In the genomic region with DNA sequence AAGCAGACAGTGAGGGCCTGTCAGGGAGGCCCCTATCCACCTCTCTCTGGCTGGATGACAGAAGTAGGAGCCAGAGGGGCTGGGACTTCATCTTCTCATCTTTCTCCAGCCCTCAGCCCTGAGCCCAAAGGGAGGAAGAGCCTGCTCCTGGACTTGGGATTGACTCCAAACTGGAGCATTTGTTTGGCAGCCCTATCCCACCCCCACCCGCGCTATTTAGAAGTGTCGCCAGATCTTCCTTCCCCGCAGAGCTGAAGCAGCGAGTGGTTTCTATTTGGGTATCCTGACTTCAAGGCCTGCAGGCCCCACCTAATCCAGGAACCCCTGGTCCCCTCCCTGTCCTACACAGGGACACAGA, we compare ENCODE assay signal across 15 cellular contexts. TPM values are rescaled to one million over a fixed set of nuclear protein-coding genes. Genes with fewer than 3 reads are reported as not detected.
DNase-seq lines count a peak whose midpoint lies in the region; ATAC-seq, FAIRE-seq and TF ChIP-seq lines count a peak whose summit lies in the region.
"Had no signal": no experiment of that assay in that cellular context is flagged by ENCODE, and none has a peak within 500 bp of the region (broad histone marks: within the 10 kb centered on the region; RNA-seq: fewer than 3 reads in every experiment).

No MANE protein-coding gene starts in this region.

- peaks cover 0 to 1% of the 10 kb centered on the region in 2 experiments for H4K20me1 ChIP-seq in H1 (replicated peaks in 1 of 2; ENCODE audit: control insufficient read depth in 1 of 2, insufficient read depth in 2 of 2, low read length in 2 of 2)

- no peak overlapping the region for H3K4me3 Mint-ChIP-seq in Calu3 (ENCODE audit: low read depth, unreplicated experiment)
- H3K4me3 Mint-ChIP-seq: T-helper 17 cell had no signal

- intact Hi-C loops in lower lobe of right lung (cut with DNase I) (no loop called here), stomach (cut with DNase I; ENCODE audit: low total_unique reads) (no loop called here), Calu3 (cut with micrococcal nuclease; ENCODE audit: unreplicated experiment) (no loop called here)

- no peak overlapping the region for H3K23ac ChIP-seq in H1 (ENCODE audit: insufficient read length)

- peak overlapping the region; percentile 10 for H2BK12ac ChIP-seq in H1 (ENCODE audit: low read depth, low read length)

- no peak overlapping the region for H3K27ac Mint-ChIP-seq in Calu3 (ENCODE audit: unreplicated experiment)
- H3K27ac Mint-ChIP-seq: T-helper 17 cell had no signal

- no peaks in the 10 kb centered on the region for H3K27me3 ChIP-seq in HUES6 (ENCODE audit: control insufficient read depth, insufficient read depth, low read length)
- no peaks in the 10 kb centered on the region for H3K27me3 ChIP-seq in H1 (replicated peaks in 1 of 4; ENCODE audit: control insufficient read depth in 3 of 4, extremely low read depth in 1 of 4, insufficient read depth in 3 of 4, low read length in 3 of 4)
- H3K27me3 ChIP-seq in lower lobe of right lung (ENCODE audit: low read depth) = no peaks in the 10 kb centered on the region
- peaks cover 0 to 22% (median 0%) of the 10 kb centered on the region in 3 donors for H3K27me3 ChIP-seq in stomach
- H3K27me3 ChIP-seq: BE2C had no signal

- H4K5ac ChIP-seq in H1 (ENCODE audit: insufficient read length, low read depth, low read length) = no peak overlapping the region

- POLR2A ChIA-PET in H1 (lab: Charles Lee; ENCODE audit: partially characterized antibody) = interaction anchor here (1.0 to 12.0 kb wide), 10 partner anchors 8 to 88 kb away, joined by 3 to 419 read pairs (median 4); partner anchors contain the start of genes NES and TTC24

- TF ChIP-seq CTCF in H1 (IDR thresholded peaks at IDR 0.05; ENCODE audit: control extremely low read depth in 1 of 3, insufficient read depth in 1 of 3, low read depth in 1 of 3, low read length in 3 of 3) (no peak), lower lobe of right lung (IDR thresholded peaks at IDR 0.05) (no peak), stomach (IDR thresholded peaks at IDR 0.05) (no peak), Calu3 (IDR thresholded peaks at IDR 0.05; ENCODE audit: unreplicated experiment) (no peak)

- H3K9me3 ChIP-seq in HUES6 (ENCODE audit: control insufficient read depth, insufficient read depth, low read depth, low read length) (no peaks in the 10 kb centered on the region), H1 (ENCODE audit: insufficient read depth in 2 of 2, low read depth in 1 of 2, low read length in 1 of 2) (no peaks in the 10 kb centered on the region), lower lobe of right lung (no peaks in the 10 kb centered on the region), stomach (no peaks in the 10 kb centered on the region)
- H3K9me3 ChIP-seq: BE2C had no signal

- H3K9ac ChIP-seq in HUES6 (ENCODE audit: low read length) (peak overlapping the region; percentile 80), H1 (replicated peaks in 1 of 4; ENCODE audit: extremely low read depth in 1 of 4, low read depth in 3 of 4, low read length in 3 of 4) (no peak overlapping the region)

- no peak for FAIRE-seq in H1 (lab: Jason Lieb, UNC)

- DNase-seq in H1 (ENCODE audit: low read depth in 1 of 2, low spot score in 2 of 2) = no peak
- no peak for DNase-seq in lower lobe of right lung
- no peak for DNase-seq in stomach
- DNase-seq in Calu3 = no peak
- no peak for DNase-seq in stimulated activated CD4-positive, alpha-beta T cell treated with anti-CD3 and anti-CD28 coated beads, Interleukin-4, amount 100 ng/mL, for 1 hour
- no peak for DNase-seq in NOMO-1 treated with DMSO at 0.1 percent for 48 hours (lab: John Stamatoyannopoulos, UW; ENCODE audit: unreplicated experiment)
- DNase-seq: activated CD8-positive, alpha-beta memory T cell treated with anti-CD3 and anti-CD28 coated beads, Interleukin-2, amount 50 U/mL, for 48 hours; BE2C; midbrain; NCI-H748 treated with DMSO at 0.1 percent for 48 hours; T-helper 17 cell had no signal

- no peak for TF ChIP-seq POLR2A in H1 (IDR thresholded peaks at IDR 0.05; ENCODE audit: control extremely low read depth in 1 of 2, low read depth in 2 of 2, low read length in 2 of 2)
- TF ChIP-seq POLR2A in stomach (IDR thresholded peaks at IDR 0.05) = no peak
- TF ChIP-seq POLR2A in GM18505 (IDR thresholded peaks at IDR 0.05; ENCODE audit: borderline replicate concordance, extremely low read depth, insufficient read depth, insufficient read length) = no peak

- ATAC-seq in lower lobe of right lung (no peak), GM18505 (IDR thresholded peaks at IDR 0.05; ENCODE audit: unreplicated experiment) (no peak)
- ATAC-seq: HCT116, T-helper 17 cell had no signal

- TF ChIP-seq EP300 in H1 (IDR thresholded peaks at IDR 0.05; ENCODE audit: borderline replicate concordance in 1 of 2, low read depth in 2 of 2, low read length in 2 of 2) = no peak
- no peak for TF ChIP-seq EP300 in stomach (IDR thresholded peaks at IDR 0.05)

- peak overlapping the region; percentile 41; the same call in 1 of the 2 replicates for H3K27ac ChIP-seq in HUES6 (ENCODE audit: low read depth, low read length)
- H3K27ac ChIP-seq in H1 (ENCODE audit: low read depth, low read length) = no peak overlapping the region
- H3K27ac ChIP-seq in lower lobe of right lung = peak overlapping the region; percentile 72
- peak overlapping the region; percentile 9 to 88 (median 74) for H3K27ac ChIP-seq in stomach

- H3K4me1 Mint-ChIP-seq in Calu3 (ENCODE audit: low read depth, unreplicated experiment) = peaks cover 41% of the 10 kb centered on the region

- BruUV-seq in Calu3 (replicated peaks; lab: Mats Ljungman, UMichigan) = no TSS peak

- peaks cover 2% of the 10 kb centered on the region; the same call in 1 of the 2 replicates for H3K79me1 ChIP-seq in H1 (ENCODE audit: low read depth, low read length)

- no peak overlapping the region for H4K8ac ChIP-seq in H1 (ENCODE audit: extremely low read depth, insufficient read depth, low read length)

- peaks cover 5% of the 10 kb centered on the region for H3K36me3 Mint-ChIP-seq in Calu3 (ENCODE audit: insufficient read depth, unreplicated experiment)

- H3K14ac ChIP-seq in H1 (ENCODE audit: insufficient read length) = no peak overlapping the region

- H2BK20ac ChIP-seq in H1 (ENCODE audit: low read length) = no peak overlapping the region

- peaks cover 79% of the 10 kb centered on the region for H3K4me1 ChIP-seq in HUES6 (ENCODE audit: control insufficient read depth, insufficient read depth, low read length)
- peaks cover 8 to 66% (median 49%) of the 10 kb centered on the region in 4 experiments for H3K4me1 ChIP-seq in H1 (replicated peaks in 1 of 4; ENCODE audit: control insufficient read depth in 3 of 4, insufficient read depth in 4 of 4, low read length in 3 of 4)
- peaks cover 65% of the 10 kb centered on the region for H3K4me1 ChIP-seq in lower lobe of right lung
- peaks cover 23 to 67% (median 50%) of the 10 kb centered on the region in 4 donors for H3K4me1 ChIP-seq in stomach

- peak overlapping the region; percentile 86 for H4K91ac ChIP-seq in H1 (replicated peaks; ENCODE audit: insufficient read length, low read length)

- H3K4ac ChIP-seq in H1 (replicated peaks; ENCODE audit: insufficient read length, low read depth, low read length) = no peak overlapping the region

- H3K4me3 ChIP-seq in HUES6 (ENCODE audit: low read depth, low read length) = no peak overlapping the region
- no peak overlapping the region for H3K4me3 ChIP-seq in H1 (ENCODE audit: extremely low read depth in 1 of 4, insufficient read depth in 2 of 4, low read depth in 3 of 4, low read length in 4 of 4)
- no peak overlapping the region for H3K4me3 ChIP-seq in lower lobe of right lung
- no peak overlapping the region for H3K4me3 ChIP-seq in stomach

- H2BK5ac ChIP-seq in H1 (ENCODE audit: low read depth, low read length) = peak overlapping the region; percentile 62

- no peak for TF ChIP-seq RAD21 in H1 (IDR thresholded peaks at IDR 0.05 in 1 of 2, conservative IDR thresholded peaks at IDR 0.05 in 1 of 2; ENCODE audit: low read depth in 2 of 2, low read length in 2 of 2)

- H2BK15ac ChIP-seq in H1 (ENCODE audit: low read length) = 0 out of 2 replicates have a peak overlapping the region, but pooled peaks have one; percentile 25

- no peak overlapping the region for H2BK120ac ChIP-seq in H1 (replicated peaks; ENCODE audit: low read depth, low read length)

- H3K9me3 Mint-ChIP-seq in Calu3 (ENCODE audit: low read depth, unreplicated experiment) = peaks cover 10% of the 10 kb centered on the region

- CTCF ChIA-PET in H1 (lab: Charles Lee; ENCODE audit: partially characterized antibody) = interaction anchor here (0.7 to 66.0 kb wide), 6 partner anchors 8 to 260 kb away, joined by 3 to 4284 read pairs (median 5); partner anchors contain the start of genes CRABP2, ISG20L2, METTL25B and NES
- CTCF ChIA-PET in Calu3 (lab: Charles Lee) = interaction anchor here (0.6 to 1.0 kb wide), 4 partner anchors 10 to 207 kb away, joined by 3 to 7 read pairs (median 6); partner anchors contain the start of gene NES

- H3K23me2 ChIP-seq in H1 (ENCODE audit: low read depth, low read length) = peaks cover 2% of the 10 kb centered on the region; the same call in 1 of the 2 replicates

- peak overlapping the region in 1 of 2 experiments; percentile 53; a peak in 2 of 4 replicates for H3K4me2 ChIP-seq in H1 (ENCODE audit: insufficient read depth in 1 of 2, low read depth in 2 of 2, low read length in 2 of 2)

- peaks cover 0 to 4% of the 10 kb centered on the region in 2 experiments; a peak in 1 of 4 replicates for H3K79me2 ChIP-seq in H1 (ENCODE audit: control insufficient read depth in 1 of 2, insufficient read depth in 2 of 2, low read length in 2 of 2)

- peak overlapping the region; percentile 99 for H2AK5ac ChIP-seq in H1 (ENCODE audit: low read depth, low read length)

- peaks cover 16% of the 10 kb centered on the region for H3K36me3 ChIP-seq in HUES6 (ENCODE audit: control insufficient read depth, insufficient read depth, low read length)
- H3K36me3 ChIP-seq in H1 (ENCODE audit: control insufficient read depth in 2 of 4, insufficient read depth in 4 of 4, low read length in 3 of 4) = peaks cover 4 to 17% (median 9%) of the 10 kb centered on the region in 4 experiments; a peak in 7 of 8 replicates
- H3K36me3 ChIP-seq in lower lobe of right lung = peaks cover 4% of the 10 kb centered on the region
- H3K36me3 ChIP-seq in stomach = no peaks in the 10 kb centered on the region
- H3K36me3 ChIP-seq: BE2C had no signal

- H2AFZ ChIP-seq in H1 (ENCODE audit: low read length) = no peak overlapping the region

- peaks cover 24% of the 10 kb centered on the region for H3K27me3 Mint-ChIP-seq in Calu3 (ENCODE audit: unreplicated experiment)

- no peak overlapping the region for H3K56ac ChIP-seq in H1 (replicated peaks; ENCODE audit: insufficient read length, low read depth, low read length)

- peak overlapping the region; percentile 86 for H3K18ac ChIP-seq in H1 (ENCODE audit: extremely low read depth, low read length)

- 40% methylated on average over 3 of the region's 5 CpGs; no CpG with 5 or more reads in 1 of the 2 experiments for WGBS in H1 (ENCODE audit: extremely low coverage in 1 of 2, insufficient coverage in 1 of 2, insufficient read length in 1 of 2, insufficient replicate concordance in 2 of 2, low coverage in 1 of 2, low lambda C conversion rate in 2 of 2, missing lambda C conversion rate in 1 of 2), 2 experiments
- 45 to 89% (median 79%) methylated on average over 5 of the region's 5 CpGs for WGBS in stomach, 5 donors

RNA-seq across cellular contexts. Expression of gene NES, which starts 9.6 kb away (rescaled TPM):
- 135 and 138 TPM in 2 replicates for total RNA-seq in H1 (2021; fragmentation: NEBNext Ultra II Directional; extraction: Animal tissue kit (Norgen Biotek cat#: 25700))
- polyA plus RNA-seq in H1 (2011; rRNA removed) (13.3 and 20.3 TPM in 2 replicates), stomach (1 to 10 TPM; 1.7 to 9.0 (median 3.2) TPM)
- polyA plus RNA-seq in H1 (2011; cell fraction: cytosol; rRNA removed) = 21.1 TPM
- polyA plus RNA-seq in H1 (2011; cell fraction: nucleus; rRNA removed) = 54.8 TPM
- 97.4 to 124 TPM (median 113 TPM) in 4 replicates for polyA plus RNA-seq in H1 (2012, experiment 1 of 2)
- 43.3 TPM for polyA plus RNA-seq in H1 (2012, experiment 2 of 2)
- 55.5 TPM for polyA plus RNA-seq in H1 (2013, experiment 1 of 2)
- 53.5 TPM for polyA plus RNA-seq in H1 (2013, experiment 2 of 2)
- polyA minus RNA-seq in H1 (2011; rRNA and poly(A)+ RNA removed) = 17.2 and 19.2 TPM in 2 replicates
- 31.7 TPM for polyA minus RNA-seq in H1 (2011; cell fraction: cytosol; rRNA and poly(A)+ RNA removed)
- 22.7 TPM for polyA minus RNA-seq in H1 (2011; cell fraction: nucleus; rRNA and poly(A)+ RNA removed)
- total RNA-seq in lower lobe of right lung (39.8 TPM), stomach (10 to 100 TPM in 2 of 5 donors, 1 to 10 TPM in 3; 3.2 to 22.3 (median 8.9) TPM), Calu3 (2022) (6.1 and 7.4 TPM in 2 replicates)
- total RNA-seq: T-helper 17 cell had no signal

RNA-seq across cellular contexts. Expression of gene BCAN, which starts 25.7 kb away (rescaled TPM):
- 3.8 and 4.5 TPM in 2 replicates for total RNA-seq in H1 (2021; fragmentation: NEBNext Ultra II Directional; extraction: Animal tissue kit (Norgen Biotek cat#: 25700))
- 17.1 and 24.0 TPM in 2 replicates for polyA plus RNA-seq in H1 (2011; rRNA removed)
- 11.2 TPM for polyA plus RNA-seq in H1 (2011; cell fraction: cytosol; rRNA removed)
- polyA plus RNA-seq in H1 (2011; cell fraction: nucleus; rRNA removed) = 25.7 TPM
- polyA plus RNA-seq in H1 (2012, experiment 1 of 2) = 8.8 to 14.0 TPM (median 12.1 TPM) in 4 replicates
- polyA plus RNA-seq in H1 (2012, experiment 2 of 2) = 10.6 TPM
- 8.6 TPM for polyA plus RNA-seq in H1 (2013, experiment 1 of 2)
- 6.8 TPM for polyA plus RNA-seq in H1 (2013, experiment 2 of 2)
- 4.3 and 12.9 TPM in 2 replicates for polyA minus RNA-seq in H1 (2011; rRNA and poly(A)+ RNA removed)
- 7.8 TPM for polyA minus RNA-seq in H1 (2011; cell fraction: cytosol; rRNA and poly(A)+ RNA removed)
- polyA minus RNA-seq in H1 (2011; cell fraction: nucleus; rRNA and poly(A)+ RNA removed) = 6.8 TPM
- total RNA-seq in lower lobe of right lung = not detected
- 10 to 100 TPM in 1 of 5 donors, 1 to 10 TPM in 1, not detected in 3; 5.7 to 39.7 TPM for total RNA-seq in stomach
- under 1 TPM in 1 of 3 donors, not detected in 2; 0.05 TPM for polyA plus RNA-seq in stomach
- not detected in 2 replicates for total RNA-seq in Calu3 (2022)
- total RNA-seq: esophagus mucosa, T-helper 17 cell had no signal

RNA-seq across cellular contexts. Expression of gene CRABP2, which starts 37.8 kb away (rescaled TPM):
- total RNA-seq in H1 (2021; fragmentation: NEBNext Ultra II Directional; extraction: Animal tissue kit (Norgen Biotek cat#: 25700)) = 119 TPM in 2 replicates
- polyA plus RNA-seq in H1 (2011; rRNA removed) (69.2 and 130 TPM in 2 replicates), stomach (100 to 1,000 TPM in 1 of 3 donors, 1 to 10 TPM in 2; 6.9 to 207 (median 7.5) TPM)
- 79.6 TPM for polyA plus RNA-seq in H1 (2011; cell fraction: cytosol; rRNA removed)
- polyA plus RNA-seq in H1 (2011; cell fraction: nucleus; rRNA removed) = 70.9 TPM
- 180 to 343 TPM (median 303 TPM) in 4 replicates for polyA plus RNA-seq in H1 (2012, experiment 1 of 2)
- polyA plus RNA-seq in H1 (2012, experiment 2 of 2) = 318 TPM
- polyA plus RNA-seq in H1 (2013, experiment 1 of 2) = 139 TPM
- polyA plus RNA-seq in H1 (2013, experiment 2 of 2) = 143 TPM
- polyA minus RNA-seq in H1 (2011; rRNA and poly(A)+ RNA removed) = 8.6 and 12.5 TPM in 2 replicates
- polyA minus RNA-seq in H1 (2011; cell fraction: cytosol; rRNA and poly(A)+ RNA removed) = 45.7 TPM
- polyA minus RNA-seq in H1 (2011; cell fraction: nucleus; rRNA and poly(A)+ RNA removed) = 11.1 TPM
- total RNA-seq in lower lobe of right lung (2.1 TPM), stomach (1 to 10 TPM in 1 of 5 donors, under 1 TPM in 1, not detected in 3; 0.72 to 2.0 TPM), Calu3 (2022) (17.6 and 27.3 TPM in 2 replicates)

RNA-seq across cellular contexts. Expression of gene HAPLN2, which starts 48.4 kb away (rescaled TPM):
- total RNA-seq in H1 (2021; fragmentation: NEBNext Ultra II Directional; extraction: Animal tissue kit (Norgen Biotek cat#: 25700)) = 0.19 TPM in 1 of 2 replicates, not detected in the other
- 0.51 and 1.2 TPM in 2 replicates for polyA plus RNA-seq in H1 (2011; rRNA removed)
- polyA plus RNA-seq in H1 (2011; cell fraction: cytosol; rRNA removed) = 0.81 TPM
- polyA plus RNA-seq in H1 (2011; cell fraction: nucleus; rRNA removed) = 3.4 TPM
- 0.40 to 0.92 TPM (median 0.72 TPM) in 3 of 4 replicates, not detected in the other for polyA plus RNA-seq in H1 (2012, experiment 1 of 2)
- not detected for polyA plus RNA-seq in H1 (2012, experiment 2 of 2)
- polyA plus RNA-seq in H1 (2013, experiment 1 of 2) = 0.45 TPM
- 0.15 TPM for polyA plus RNA-seq in H1 (2013, experiment 2 of 2)
- not detected in 2 replicates for polyA minus RNA-seq in H1 (2011; rRNA and poly(A)+ RNA removed)
- not detected for polyA minus RNA-seq in H1 (2011; cell fraction: cytosol; rRNA and poly(A)+ RNA removed)
- 0.50 TPM for polyA minus RNA-seq in H1 (2011; cell fraction: nucleus; rRNA and poly(A)+ RNA removed)
- total RNA-seq in lower lobe of right lung = 0.21 TPM
- not detected for total RNA-seq in stomach
- under 1 TPM in 2 of 3 donors, not detected in 1; 0.33 to 0.37 TPM for polyA plus RNA-seq in stomach
- total RNA-seq in Calu3 (2022) = 0.27 TPM in 1 of 2 replicates, not detected in the other
- total RNA-seq: esophagus mucosa had no signal
